In genomic region chr17:2058521-2059124, GRCh38 we compare ENCODE assay signal across 8 cellular contexts. TPM values are rescaled to one million over a fixed set of nuclear protein-coding genes. Genes with fewer than 3 reads are reported as not detected.
DNase-seq lines count a peak whose midpoint lies in the region; ATAC-seq and TF ChIP-seq lines count a peak whose summit lies in the region.

No MANE protein-coding gene starts in this region.

- DNase-seq in AML-193 (lab: John Stamatoyannopoulos, UW) (peak; percentile 13 to 21), esophagus muscularis mucosa (ENCODE audit: extremely low spot score) (peak; percentile 92), cerebellar cortex (ENCODE audit: low spot score) (no peak)
- peak; percentile 87 for DNase-seq in activated CD8-positive, alpha-beta memory T cell treated with anti-CD3 and anti-CD28 coated beads, Interleukin-2, amount 10 ng/mL, durations not matched to agents 7 days and 5 days
- DNase-seq in natural killer cell treated with Interleukin-12 subunit alpha and Interleukin-12 subunit beta and Interleukin-15 and Interleukin-18, amount 100 ng/mL, for 72 hours (ENCODE audit: low spot score): peak; percentile 79

- H3K4me1 ChIP-seq in HUES6 (ENCODE audit: control insufficient read depth, insufficient read depth, low read length) (peaks cover 36% of the 10 kb centered on the region; the same call in 1 of the 2 replicates), esophagus muscularis mucosa (peaks cover 71 to 100% (median 96%) of the 10 kb centered on the region in 4 donors)

- H3K27ac Mint-ChIP-seq in activated CD8-positive, alpha-beta memory T cell treated with anti-CD3 and anti-CD28 coated beads, Interleukin-2, amount 10 ng/mL, durations not matched to agents 7 days and 5 days: peak overlapping the region; percentile 78
- H3K27ac Mint-ChIP-seq in natural killer cell treated with Interleukin-12 subunit alpha and Interleukin-12 subunit beta and Interleukin-15 and Interleukin-18, amount 100 ng/mL, for 72 hours: no peak overlapping the region

- H3K4me1 Mint-ChIP-seq in activated CD8-positive, alpha-beta memory T cell treated with anti-CD3 and anti-CD28 coated beads, Interleukin-2, amount 10 ng/mL, durations not matched to agents 7 days and 5 days: peaks cover 51% of the 10 kb centered on the region
- peaks cover 26 to 31% of the 10 kb centered on the region in 2 donors for H3K4me1 Mint-ChIP-seq in natural killer cell treated with Interleukin-12 subunit alpha and Interleukin-12 subunit beta and Interleukin-15 and Interleukin-18, amount 100 ng/mL, for 72 hours (ENCODE audit: low read depth in 2 of 2)

- no peaks in the 10 kb centered on the region for H3K9me3 Mint-ChIP-seq in activated CD8-positive, alpha-beta memory T cell treated with anti-CD3 and anti-CD28 coated beads, Interleukin-2, amount 10 ng/mL, durations not matched to agents 7 days and 5 days (ENCODE audit: low read depth)
- H3K9me3 Mint-ChIP-seq in natural killer cell treated with Interleukin-12 subunit alpha and Interleukin-12 subunit beta and Interleukin-15 and Interleukin-18, amount 100 ng/mL, for 72 hours: no peaks in the 10 kb centered on the region

- peak overlapping the region; percentile 71 for H3K4me3 Mint-ChIP-seq in activated CD8-positive, alpha-beta memory T cell treated with anti-CD3 and anti-CD28 coated beads, Interleukin-2, amount 10 ng/mL, durations not matched to agents 7 days and 5 days
- H3K4me3 Mint-ChIP-seq in natural killer cell treated with Interleukin-12 subunit alpha and Interleukin-12 subunit beta and Interleukin-15 and Interleukin-18, amount 100 ng/mL, for 72 hours: peak overlapping the region; percentile 15

- 67% methylated on average over 1 of the region's 58 CpGs for WGBS in esophagus muscularis mucosa

- H3K9me3 ChIP-seq in HUES6 (ENCODE audit: control insufficient read depth, insufficient read depth, low read depth, low read length) (no peaks in the 10 kb centered on the region), esophagus muscularis mucosa (no peaks in the 10 kb centered on the region)

- ATAC-seq in activated CD8-positive, alpha-beta memory T cell treated with anti-CD3 and anti-CD28 coated beads, Interleukin-2, amount 10 ng/mL, durations not matched to agents 7 days and 5 days: peak; percentile 13
- peak; percentile 26 to 52 for ATAC-seq in natural killer cell treated with Interleukin-12 subunit alpha and Interleukin-12 subunit beta and Interleukin-15 and Interleukin-18, amount 100 ng/mL, for 72 hours
- ATAC-seq in GM18498 (IDR thresholded peaks at IDR 0.05; ENCODE audit: unreplicated experiment) (no peak), GM19463 (IDR thresholded peaks at IDR 0.05; ENCODE audit: unreplicated experiment) (no peak)

- no peak for TF ChIP-seq POLR2A in esophagus muscularis mucosa (IDR thresholded peaks at IDR 0.05; ENCODE audit: low read depth)

- intact Hi-C loops in esophagus muscularis mucosa (cut with DNase I): loop anchor here (5.0 kb wide), 1 partner anchor 119 kb away; no protein-coding TSS in a partner anchor

- H3K9ac ChIP-seq in HUES6 (ENCODE audit: low read length): no peak overlapping the region

- peaks cover 35% of the 10 kb centered on the region for H3K36me3 Mint-ChIP-seq in activated CD8-positive, alpha-beta memory T cell treated with anti-CD3 and anti-CD28 coated beads, Interleukin-2, amount 10 ng/mL, durations not matched to agents 7 days and 5 days
- H3K36me3 Mint-ChIP-seq in natural killer cell treated with Interleukin-12 subunit alpha and Interleukin-12 subunit beta and Interleukin-15 and Interleukin-18, amount 100 ng/mL, for 72 hours: peaks cover 4% of the 10 kb centered on the region

- TF ChIP-seq CTCF in esophagus muscularis mucosa (IDR thresholded peaks at IDR 0.05): peak; percentile 59 to 80 (median 69)

- peak overlapping the region; percentile 34 for H3K4me3 ChIP-seq in HUES6 (ENCODE audit: low read depth, low read length)
- H3K4me3 ChIP-seq in esophagus muscularis mucosa: peak overlapping the region; percentile 66 to 84 (median 72)

- CTCF ChIA-PET in activated CD8-positive, alpha-beta memory T cell treated with anti-CD3 and anti-CD28 coated beads, Interleukin-2, amount 10 ng/mL, durations not matched to agents 7 days and 5 days (lab: Charles Lee): interaction anchor here (0.7 to 13.6 kb wide), 34 partner anchors 11 to 357 kb away, joined by 3 to 401 read pairs (median 4); no protein-coding TSS in a partner anchor

- H3K27ac ChIP-seq in HUES6 (ENCODE audit: low read depth, low read length) (no peak overlapping the region), esophagus muscularis mucosa (replicated peaks in 1 of 4) (peak overlapping the region; percentile 90 to 97 (median 92))

- TF ChIP-seq EP300 in esophagus muscularis mucosa (IDR thresholded peaks at IDR 0.05): no peak

- H3K27me3 Mint-ChIP-seq in activated CD8-positive, alpha-beta memory T cell treated with anti-CD3 and anti-CD28 coated beads, Interleukin-2, amount 10 ng/mL, durations not matched to agents 7 days and 5 days: no peaks in the 10 kb centered on the region
- no peaks in the 10 kb centered on the region for H3K27me3 Mint-ChIP-seq in natural killer cell treated with Interleukin-12 subunit alpha and Interleukin-12 subunit beta and Interleukin-15 and Interleukin-18, amount 100 ng/mL, for 72 hours

- H3K36me3 ChIP-seq in HUES6 (ENCODE audit: control insufficient read depth, insufficient read depth, low read length) (0 out of 2 replicates have a peak, but pooled peaks cover 6% of the 10 kb centered on the region), esophagus muscularis mucosa (peaks cover 3 to 26% (median 19%) of the 10 kb centered on the region in 4 donors)

- H3K27me3 ChIP-seq in HUES6 (ENCODE audit: control insufficient read depth, insufficient read depth, low read length): peaks cover 70% of the 10 kb centered on the region
- peaks cover 0 to 19% (median 0%) of the 10 kb centered on the region in 4 donors for H3K27me3 ChIP-seq in esophagus muscularis mucosa

RNA-seq across cellular contexts. Expression of gene HIC1, which starts 3.7 kb away (rescaled TPM):
- 100 to 1,000 TPM in 1 of 2 experiments, 10 to 100 TPM in 1; 88.5 to 122 TPM for total RNA-seq in activated CD8-positive, alpha-beta memory T cell treated with anti-CD3 and anti-CD28 coated beads, Interleukin-2, amount 10 ng/mL, durations not matched to agents 7 days and 5 days
- 10 to 100 TPM; 48.6 to 86.4 (median 54.9) TPM for total RNA-seq in esophagus muscularis mucosa
- total RNA-seq in natural killer cell treated with Interleukin-12 subunit alpha and Interleukin-12 subunit beta and Interleukin-15 and Interleukin-18, amount 100 ng/mL, for 72 hours: 10 to 100 TPM; 24.8 to 56.7 TPM

RNA-seq across cellular contexts. Expression of gene OVCA2, which starts 16.8 kb away (rescaled TPM):
- total RNA-seq in activated CD8-positive, alpha-beta memory T cell treated with anti-CD3 and anti-CD28 coated beads, Interleukin-2, amount 10 ng/mL, durations not matched to agents 7 days and 5 days: 10 to 100 TPM; 31.7 to 42.2 TPM
- total RNA-seq in esophagus muscularis mucosa: 10 to 100 TPM; 34.9 to 38.9 (median 38.0) TPM
- total RNA-seq in natural killer cell treated with Interleukin-12 subunit alpha and Interleukin-12 subunit beta and Interleukin-15 and Interleukin-18, amount 100 ng/mL, for 72 hours: 10 to 100 TPM; 35.5 to 49.8 TPM

RNA-seq across cellular contexts. Expression of gene DPH1, which starts 28.7 kb away (rescaled TPM):
- 10 to 100 TPM; 29.2 to 37.5 TPM for total RNA-seq in activated CD8-positive, alpha-beta memory T cell treated with anti-CD3 and anti-CD28 coated beads, Interleukin-2, amount 10 ng/mL, durations not matched to agents 7 days and 5 days
- total RNA-seq in esophagus muscularis mucosa: 10 to 100 TPM; 27.4 to 41.8 (median 38.3) TPM
- total RNA-seq in natural killer cell treated with Interleukin-12 subunit alpha and Interleukin-12 subunit beta and Interleukin-15 and Interleukin-18, amount 100 ng/mL, for 72 hours: 10 to 100 TPM; 32.5 to 34.7 TPM

RNA-seq across cellular contexts. Expression of gene RTN4RL1, which starts 33.5 kb away (rescaled TPM):
- under 1 TPM; 0.09 to 0.45 TPM for total RNA-seq in activated CD8-positive, alpha-beta memory T cell treated with anti-CD3 and anti-CD28 coated beads, Interleukin-2, amount 10 ng/mL, durations not matched to agents 7 days and 5 days
- total RNA-seq in esophagus muscularis mucosa: under 1 TPM; 0.50 to 0.86 (median 0.67) TPM
- not detected for total RNA-seq in natural killer cell treated with Interleukin-12 subunit alpha and Interleukin-12 subunit beta and Interleukin-15 and Interleukin-18, amount 100 ng/mL, for 72 hours

Comparison
In these comparisons a context has a peak if more than half of its experiments do, and no peak if none do; other contexts are left out.
1. ATAC-seq: peak in activated CD8-positive, alpha-beta memory T cell treated with anti-CD3 and anti-CD28 coated beads, Interleukin-2, amount 10 ng/mL, durations not matched to agents 7 days and 5 days (single experiment) and natural killer cell treated with Interleukin-12 subunit alpha and Interleukin-12 subunit beta and Interleukin-15 and Interleukin-18, amount 100 ng/mL, for 72 hours (2 of 2); none in GM18498 (single experiment) and GM19463 (single experiment).